In genomic region chr10:125141860-125142484, GRCh38 we compare ENCODE assay signal across 32 cellular contexts. TPM values are rescaled to one million over a fixed set of nuclear protein-coding genes. Genes with fewer than 3 reads are reported as not detected.
DNase-seq lines count a peak whose midpoint lies in the region; ATAC-seq, FAIRE-seq and TF ChIP-seq lines count a peak whose summit lies in the region.
"Had no signal": no experiment of that assay in that cellular context is flagged by ENCODE, and none has a peak within 500 bp of the region (broad histone marks: within the 10 kb centered on the region; RNA-seq: fewer than 3 reads in every experiment).

No MANE protein-coding gene starts in this region.

- H3K4me3 ChIP-seq in BE2C (ENCODE audit: low read depth, low read length): no peak overlapping the region
- H3K4me3 ChIP-seq in DND-41 (ENCODE audit: low read depth in 1 of 2, low read length in 2 of 2): no peak overlapping the region
- no peak overlapping the region for H3K4me3 ChIP-seq in K562
- no peak overlapping the region for H3K4me3 ChIP-seq in CD4-positive, alpha-beta memory T cell (ENCODE audit: low read length in 2 of 2)
- H3K4me3 ChIP-seq: colonic mucosa, HAP-1, heart right ventricle, MG63, SK-N-MC, spleen, upper lobe of right lung had no signal

- no peak overlapping the region for H3K9ac ChIP-seq in DND-41 (ENCODE audit: low read depth, low read length)
- H3K9ac ChIP-seq in K562 (ENCODE audit: insufficient read depth in 1 of 2, low read depth in 2 of 2, low read length in 2 of 2): peak overlapping the region in 1 of 2 experiments; percentile 84; a peak in 2 of 4 replicates

- H3K9me3 ChIP-seq in BE2C (no peaks in the 10 kb centered on the region), DND-41 (ENCODE audit: insufficient read depth, low read length, severe bottlenecking) (no peaks in the 10 kb centered on the region), K562 (replicated peaks; ENCODE audit: control insufficient read depth, insufficient read depth, low read depth, low read length) (no peaks in the 10 kb centered on the region)
- H3K9me3 ChIP-seq in CD4-positive, alpha-beta memory T cell (ENCODE audit: control insufficient read depth in 1 of 2, low read length in 2 of 2): no peaks in the 10 kb centered on the region
- H3K9me3 ChIP-seq: colonic mucosa, HAP-1, heart right ventricle, MG63, spleen, upper lobe of right lung had no signal

- 40% methylated on average over 12 of the region's 12 CpGs for WGBS in K562 (ENCODE audit: insufficient coverage, low coverage, missing lambda C conversion rate)

- CTCF ChIA-PET in K562 (lab: Yijun Ruan, JAX; ENCODE audit: low intra/inter-chr PET ratio): no interaction called here
- CTCF ChIA-PET in CD4-positive, alpha-beta memory T cell (lab: Charles Lee; ENCODE audit: partially characterized antibody): no interaction called here

- H3K27ac ChIP-seq in DND-41 (ENCODE audit: low read length): 0 out of 2 replicates have a peak overlapping the region, but pooled peaks have one; percentile 28
- H3K27ac ChIP-seq in K562 (ENCODE audit: extremely low read depth, low read depth, low read length): no peak overlapping the region; the same call in 2 of the 3 replicates
- no peak overlapping the region for H3K27ac ChIP-seq in CD4-positive, alpha-beta memory T cell (ENCODE audit: low read depth, low read length)
- H3K27ac ChIP-seq: colonic mucosa, heart right ventricle, SK-N-MC, spleen, upper lobe of right lung had no signal

- in situ Hi-C loops in K562 (cut with MboI): no loop called here

- H4K20me1 ChIP-seq in DND-41 (ENCODE audit: insufficient read depth, low read length) (peaks cover 66% of the 10 kb centered on the region), K562 (replicated peaks; ENCODE audit: control insufficient read depth, insufficient read depth, low read length) (peaks cover 48% of the 10 kb centered on the region)

- H3K36me3 ChIP-seq in BE2C: peaks cover 6% of the 10 kb centered on the region
- H3K36me3 ChIP-seq in DND-41 (ENCODE audit: insufficient read depth, low read length): peaks cover 10% of the 10 kb centered on the region
- H3K36me3 ChIP-seq in K562 (ENCODE audit: control insufficient read depth, insufficient read depth, low read length): peaks cover 28% of the 10 kb centered on the region; the same call in 2 of the 3 replicates
- H3K36me3 ChIP-seq in CD4-positive, alpha-beta memory T cell (ENCODE audit: insufficient read depth, low read length): no peaks in the 10 kb centered on the region
- H3K36me3 ChIP-seq: colonic mucosa had no signal

- intact Hi-C loops in K562 (cut with micrococcal nuclease) (no loop called here), natural killer cell (cut with micrococcal nuclease) (no loop called here)
- intact Hi-C loops in CD4-positive, alpha-beta memory T cell (cut with micrococcal nuclease): no loop called here

- H3K27me3 ChIP-seq in BE2C (no peaks in the 10 kb centered on the region), DND-41 (ENCODE audit: insufficient read depth, low read length, poor library complexity) (no peaks in the 10 kb centered on the region), K562 (ENCODE audit: control insufficient read depth in 2 of 2, insufficient read depth in 2 of 2, low read length in 2 of 2) (no peaks in the 10 kb centered on the region)
- H3K27me3 ChIP-seq in CD4-positive, alpha-beta memory T cell (ENCODE audit: insufficient read depth, low read length): no peaks in the 10 kb centered on the region
- H3K27me3 ChIP-seq: colonic mucosa, heart right ventricle, MG63, upper lobe of right lung had no signal

- H2AFZ ChIP-seq in DND-41 (ENCODE audit: low read depth, low read length) (no peak overlapping the region), K562 (ENCODE audit: low read depth, low read length) (no peak overlapping the region)

- peak; percentile 72 for FAIRE-seq in K562 (lab: Jason Lieb, UNC)
- FAIRE-seq: D721Med, GM12892, TTC549 had no signal

- DNase-seq in BE2C (peak; percentile 51), DND-41 (no peak), K562 (ENCODE audit: extremely low read depth in 1 of 4, low spot score in 3 of 4) (peak; percentile 39 to 65 (median 44)), natural killer cell (no peak), cerebellar nuclear complex (lab: John Stamatoyannopoulos, UW) (no peak)
- DNase-seq in CD4-positive, alpha-beta memory T cell: no peak
- DNase-seq in activated effector memory CD4-positive, alpha-beta T cell treated with anti-CD3 and anti-CD28 coated beads, Interleukin-2, amount 50 U/mL, for 16 hours: no peak
- DNase-seq: activated CD4-positive, alpha-beta memory T cell treated with anti-CD3 and anti-CD28 coated beads for 36 hours; activated CD4-positive, CD25-positive, alpha-beta regulatory T cell treated with anti-CD3 and anti-CD28 coated beads, Interleukin-2, amount 50 U/mL, for 72 hours; activated CD8-positive, alpha-beta memory T cell treated with anti-CD3 and anti-CD28 coated beads, Interleukin-2, amount 50 U/mL, for 4 hours; amygdala; colonic mucosa; effector CD8-positive, alpha-beta T cell; EL; heart right ventricle; KG1; MG63; NCI-H1105 treated with DMSO at 0.1 percent for 48 hours; NCI-H2029; NCI-H2227 treated with DMSO at 0.1 percent for 48 hours; NCI-H526 treated with DMSO at 0.1 percent for 48 hours; nucleus accumbens; spleen; stimulated activated CD4-positive, alpha-beta T cell treated with anti-CD3 and anti-CD28 coated beads, Interleukin-4, amount 100 ng/mL, for 1 hour; upper lobe of right lung had no signal

- TF ChIP-seq EP300 in K562 (IDR thresholded peaks at IDR 0.05; ENCODE audit: low read length): peak; percentile 56; the same call in 1 of the 2 replicates

- TF ChIP-seq POLR2A in K562 (conservative IDR thresholded peaks at IDR 0.05): no peak

- H3K27ac Mint-ChIP-seq in natural killer cell: peak overlapping the region; percentile 78 to 91
- H3K27ac Mint-ChIP-seq in CD4-positive, alpha-beta memory T cell: no peak overlapping the region
- H3K27ac Mint-ChIP-seq: activated CD4-positive, alpha-beta memory T cell treated with anti-CD3 and anti-CD28 coated beads for 36 hours; activated naive CD4-positive, alpha-beta T cell treated with anti-CD3 and anti-CD28 coated beads, Interleukin-2, amount 50 U/mL, for 24 hours had no signal

- H3K9me3 Mint-ChIP-seq in natural killer cell: no peaks in the 10 kb centered on the region
- H3K9me3 Mint-ChIP-seq in CD4-positive, alpha-beta memory T cell: no peaks in the 10 kb centered on the region
- H3K9me3 Mint-ChIP-seq: activated CD4-positive, alpha-beta memory T cell treated with anti-CD3 and anti-CD28 coated beads for 36 hours; activated naive CD4-positive, alpha-beta T cell treated with anti-CD3 and anti-CD28 coated beads, Interleukin-2, amount 50 U/mL, for 24 hours had no signal

- peaks cover 77 to 80% of the 10 kb centered on the region in 2 donors for H3K4me1 Mint-ChIP-seq in natural killer cell
- no peaks in the 10 kb centered on the region for H3K4me1 Mint-ChIP-seq in CD4-positive, alpha-beta memory T cell

- H3K79me2 ChIP-seq in DND-41 (ENCODE audit: insufficient read depth, low read length): peaks cover 93% of the 10 kb centered on the region
- peaks cover 98% of the 10 kb centered on the region for H3K79me2 ChIP-seq in K562 (ENCODE audit: control insufficient read depth, insufficient read depth, low read length)

- no peak for TF ChIP-seq RAD21 in K562 (CRISPR knock-in tag; conservative IDR thresholded peaks at IDR 0.05 in 1 of 2, IDR thresholded peaks at IDR 0.05 in 1 of 2)

- H3K4me2 ChIP-seq in DND-41 (ENCODE audit: insufficient read depth, low read length) (no peak overlapping the region), K562 (ENCODE audit: insufficient read depth, low read length) (peak overlapping the region; percentile 42; the same call in 1 of the 2 replicates)

- H3K4me3 Mint-ChIP-seq in natural killer cell: peak overlapping the region; percentile 63
- no peak overlapping the region for H3K4me3 Mint-ChIP-seq in CD4-positive, alpha-beta memory T cell
- H3K4me3 Mint-ChIP-seq: activated CD4-positive, alpha-beta memory T cell treated with anti-CD3 and anti-CD28 coated beads for 36 hours; activated naive CD4-positive, alpha-beta T cell treated with anti-CD3 and anti-CD28 coated beads, Interleukin-2, amount 50 U/mL, for 24 hours had no signal

- no peak for ATAC-seq in DND-41 (ENCODE audit: insufficient read depth, low read depth)
- ATAC-seq in K562: peak; percentile 64
- ATAC-seq in natural killer cell: no peak
- ATAC-seq in GM19463 (IDR thresholded peaks at IDR 0.05; ENCODE audit: unreplicated experiment): no peak
- ATAC-seq: heart right ventricle, upper lobe of right lung had no signal

- POLR2A ChIA-PET in K562 (lab: Yijun Ruan, JAX): no interaction called here
- POLR2A ChIA-PET in CD4-positive, alpha-beta memory T cell (lab: Charles Lee; ENCODE audit: partially characterized antibody): no interaction called here

- BruUV-seq in K562 (replicated peaks; lab: Mats Ljungman, UMichigan): no TSS peak

- H3K9me1 ChIP-seq in K562 (ENCODE audit: control insufficient read depth, insufficient read depth, low read length): peaks cover 5% of the 10 kb centered on the region

- no peaks in the 10 kb centered on the region for H3K27me3 Mint-ChIP-seq in natural killer cell (ENCODE audit: low read depth in 2 of 2)
- peaks cover 4 to 7% of the 10 kb centered on the region in 2 donors for H3K27me3 Mint-ChIP-seq in CD4-positive, alpha-beta memory T cell

- TF ChIP-seq CTCF in BE2C (IDR thresholded peaks at IDR 0.05; ENCODE audit: low read depth, low read length) (no peak), DND-41 (IDR thresholded peaks at IDR 0.05; ENCODE audit: borderline replicate concordance, extremely low read depth, low read length, poor library complexity, severe bottlenecking) (no peak), K562 (IDR thresholded peaks at IDR 0.05 in 2 of 3, conservative IDR thresholded peaks at IDR 0.05 in 1 of 3; ENCODE audit: insufficient read depth in 2 of 3, low read depth in 1 of 3, low read length in 3 of 3) (no peak), natural killer cell (IDR thresholded peaks at IDR 0.05) (no peak)

- peaks cover 3% of the 10 kb centered on the region for H3K4me1 ChIP-seq in BE2C
- H3K4me1 ChIP-seq in DND-41 (ENCODE audit: insufficient read depth, low read length): no peaks in the 10 kb centered on the region
- peaks cover 41 to 44% of the 10 kb centered on the region in 2 experiments for H3K4me1 ChIP-seq in K562 (replicated peaks in 1 of 2; ENCODE audit: control insufficient read depth in 2 of 2, insufficient read depth in 2 of 2, low read length in 2 of 2)
- H3K4me1 ChIP-seq in CD4-positive, alpha-beta memory T cell (ENCODE audit: insufficient read depth, low read length): no peaks in the 10 kb centered on the region

- H3K36me3 Mint-ChIP-seq in natural killer cell: no peaks in the 10 kb centered on the region
- no peaks in the 10 kb centered on the region for H3K36me3 Mint-ChIP-seq in CD4-positive, alpha-beta memory T cell
- H3K36me3 Mint-ChIP-seq: activated CD4-positive, alpha-beta memory T cell treated with anti-CD3 and anti-CD28 coated beads for 36 hours; activated naive CD4-positive, alpha-beta T cell treated with anti-CD3 and anti-CD28 coated beads, Interleukin-2, amount 50 U/mL, for 24 hours had no signal

RNA-seq across cellular contexts. Expression of gene CTBP2, which starts 18.4 kb away (rescaled TPM):
- polyA plus RNA-seq in BE2C (2012; ENCODE audit: insufficient read depth, insufficient read length, low read depth): 99.8 TPM
- 15.3 and 51.2 TPM in 2 replicates for total RNA-seq in K562 (2011; cell fraction: chromatin; rRNA removed; ENCODE audit: low replicate concordance)
- 15.2 and 21.3 TPM in 2 replicates for total RNA-seq in K562 (2011; cell fraction: nucleolus; rRNA removed)
- 17.3 and 22.5 TPM in 2 replicates for total RNA-seq in K562 (2011; cell fraction: nucleoplasm; rRNA removed)
- total RNA-seq in K562 (2014; rRNA removed) (6.0 and 7.2 TPM in 2 replicates), K562 (2014; rRNA removed; fragmentation: Illumina TruSeq; extraction: Trizol) (8.0 and 8.3 TPM in 2 replicates), K562 (2015; rRNA removed; fragmentation: Illumina TruSeq; extraction: Trizol) (6.9 and 7.2 TPM in 2 replicates), K562 (2021) (6.5 and 8.8 TPM in 2 replicates), natural killer cell (100 to 1,000 TPM; 120 to 179 (median 124) TPM)
- polyA plus RNA-seq in K562 (2011; rRNA removed) (1.3 and 1.8 TPM in 2 replicates), K562 (2014; fragmentation: Illumina TruSeq; extraction: Trizol) (2.0 and 3.2 TPM in 2 replicates), K562 (2014; fragmentation: Nextera tagmentation; extraction: Ambion mirVana) (1 to 10 TPM; 1.5 to 1.9 TPM), K562 (2014; rRNA removed) (5.1 and 5.6 TPM in 2 replicates)
- 0.41 and 1.2 TPM in 2 replicates for polyA plus RNA-seq in K562 (2011; cell fraction: cytosol; rRNA removed)
- 1.1 and 1.4 TPM in 2 replicates for polyA plus RNA-seq in K562 (2011; cell fraction: nucleus; rRNA removed)
- polyA plus RNA-seq in K562 (2012): 2.5 and 2.7 TPM in 2 replicates
- polyA minus RNA-seq in K562 (2011; rRNA and poly(A)+ RNA removed): 14.4 and 22.5 TPM in 2 replicates
- 9.6 and 12.3 TPM in 2 replicates for polyA minus RNA-seq in K562 (2011; cell fraction: cytosol; rRNA and poly(A)+ RNA removed)
- 11.4 and 17.2 TPM in 2 replicates for polyA minus RNA-seq in K562 (2011; cell fraction: nucleus; rRNA and poly(A)+ RNA removed)
- under 1 TPM; 0.61 to 0.97 TPM for total RNA-seq in CD4-positive, alpha-beta memory T cell
- under 1 TPM in 1 of 2 donors, not detected in 1; 0.16 TPM for polyA plus RNA-seq in CD4-positive, alpha-beta memory T cell

Comparison
In these comparisons a context has a peak if more than half of its experiments do, and no peak if none do; other contexts are left out.
1. DNase-seq: peak in BE2C (single experiment) and K562 (4 of 4); none in DND-41 (single experiment), natural killer cell (single experiment), CD4-positive, alpha-beta memory T cell (0 of 5), activated effector memory CD4-positive, alpha-beta T cell treated with anti-CD3 and anti-CD28 coated beads, Interleukin-2, amount 50 U/mL, for 16 hours (single experiment) and cerebellar nuclear complex (0 of 2).
2. H3K27ac Mint-ChIP-seq: peak in natural killer cell (2 of 2); none in CD4-positive, alpha-beta memory T cell (0 of 7).